In the genomic region with DNA sequence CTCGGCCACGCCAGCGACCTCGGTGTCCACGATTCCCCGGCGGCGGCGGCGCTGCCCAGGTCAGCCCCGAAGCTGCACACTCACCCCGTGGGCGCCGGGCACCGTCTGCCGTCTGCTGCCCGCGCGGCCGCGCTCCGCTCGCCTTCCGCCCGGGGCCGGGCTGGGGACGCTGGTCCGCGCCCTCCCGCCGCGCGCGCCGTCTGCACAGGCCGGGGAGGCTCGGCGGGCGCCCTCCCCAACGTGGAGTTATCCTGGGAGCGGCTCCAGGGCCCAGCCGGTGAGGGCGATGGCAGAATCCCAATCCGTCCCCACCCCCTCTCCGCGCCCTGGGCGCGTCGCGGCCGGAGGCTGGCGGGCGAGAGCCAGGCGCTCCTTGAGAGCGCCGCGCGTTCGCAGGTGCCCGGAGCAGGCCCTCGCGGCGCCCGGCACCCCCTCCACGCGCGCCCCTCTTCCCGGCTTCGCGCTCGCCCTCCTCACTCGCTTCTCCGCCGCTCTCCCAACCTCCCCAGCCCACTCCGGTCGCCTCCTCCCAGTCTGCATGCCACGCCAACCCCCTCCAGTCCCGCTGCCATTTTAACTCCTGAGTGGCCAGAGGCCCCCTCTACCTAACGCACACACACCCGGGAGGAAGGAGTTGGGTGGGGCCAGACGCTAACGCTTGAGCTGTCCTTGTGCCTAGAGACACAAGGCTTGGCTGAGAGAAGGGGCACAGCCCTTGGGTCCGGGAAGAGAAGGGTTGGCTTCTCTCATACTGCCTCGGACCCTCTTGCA, we compare ENCODE assay signal across 8 cellular contexts. TPM values are rescaled to one million over a fixed set of nuclear protein-coding genes. Genes with fewer than 3 reads are reported as not detected.
DNase-seq lines count a peak whose midpoint lies in the region; ATAC-seq and TF ChIP-seq lines count a peak whose summit lies in the region.

A gene (minus strand): TSS at position 503 of the 771 bp plus-strand sequence. CDS start 65,746 bp downstream, outside the sequence.

- POLR2A ChIA-PET in A673 (lab: Charles Lee; ENCODE audit: low non-redundant PET): no interaction called here

- DNase-seq in A673 (ENCODE audit: low spot score) (no peak), caudate nucleus (lab: John Stamatoyannopoulos, UW) (peak in 18 of 61 donors; percentile 21 to 67 (median 46)), medulla oblongata (ENCODE audit: extremely low spot score) (peak; percentile 23), tibial artery (peak in 1 of 2 donors; percentile 55)
- no peak for DNase-seq in activated CD4-positive, CD25-positive, alpha-beta regulatory T cell treated with anti-CD3 and anti-CD28 coated beads, Interleukin-2, amount 50 U/mL, for 72 hours
- DNase-seq in effector CD4-positive, alpha-beta T cell: no peak

- H3K4me3 ChIP-seq in A673 (ENCODE audit: low read depth, low read length, poor library complexity, severe bottlenecking) (peak within 1 kb of the TSS; percentile 21), HUES6 (ENCODE audit: low read depth, low read length) (peak within 1 kb of the TSS; percentile 90), tibial artery (peak within 1 kb of the TSS; percentile 29 to 48)

- CTCF ChIA-PET in A673 (lab: Charles Lee): interaction anchor here (0.5 kb wide), 1 partner anchor 1976 kb away, joined by 3 read pairs; no protein-coding TSS in a partner anchor

- no peaks in the 10 kb centered on the region for H3K4me1 ChIP-seq in A673 (ENCODE audit: insufficient read depth, low read length, poor library complexity, severe bottlenecking)
- H3K4me1 ChIP-seq in HUES6 (ENCODE audit: control insufficient read depth, insufficient read depth, low read length): peaks cover 24% of the 10 kb centered on the region
- H3K4me1 ChIP-seq in tibial artery: peaks cover 0 to 26% (median 13%) of the 10 kb centered on the region in 4 donors

- peak within 1 kb of the TSS; percentile 88 for H3K9ac ChIP-seq in HUES6 (ENCODE audit: low read length)

- no TSS peak for BruUV-seq in A673 (replicated peaks; lab: Mats Ljungman, UMichigan)

- H3K9me3 ChIP-seq in A673 (ENCODE audit: low read depth, low read length, poor library complexity, severe bottlenecking): no peaks in the 10 kb centered on the region
- H3K9me3 ChIP-seq in HUES6 (ENCODE audit: control insufficient read depth, insufficient read depth, low read depth, low read length): no peaks in the 10 kb centered on the region
- no peaks in the 10 kb centered on the region for H3K9me3 ChIP-seq in tibial artery

- H3K27me3 ChIP-seq in A673 (replicated peaks; ENCODE audit: insufficient read depth, low read depth, low read length, poor library complexity) (peaks cover 56% of the 10 kb centered on the region), HUES6 (ENCODE audit: control insufficient read depth, insufficient read depth, low read length) (peaks cover 61% of the 10 kb centered on the region), tibial artery (peaks cover 0 to 35% of the 10 kb centered on the region in 2 donors)

- no peaks in the 10 kb centered on the region for H3K36me3 ChIP-seq in A673 (ENCODE audit: insufficient read depth, low read length, poor library complexity, severe bottlenecking)
- no peaks in the 10 kb centered on the region for H3K36me3 ChIP-seq in HUES6 (ENCODE audit: control insufficient read depth, insufficient read depth, low read length)
- no peaks in the 10 kb centered on the region for H3K36me3 ChIP-seq in tibial artery

- no peak for TF ChIP-seq CTCF in A673 (conservative IDR thresholded peaks at IDR 0.05; ENCODE audit: low read depth, low read length)
- TF ChIP-seq CTCF in tibial artery (IDR thresholded peaks at IDR 0.05): no peak

- H3K27ac ChIP-seq in A673 (ENCODE audit: low read depth, low read length, poor library complexity, severe bottlenecking) (no peak within 1 kb of the TSS), HUES6 (ENCODE audit: low read depth, low read length) (no peak within 1 kb of the TSS; the same call in 1 of the 2 replicates), caudate nucleus (ENCODE audit: low read depth, low read length) (peak within 1 kb of the TSS; percentile 70), tibial artery (no peak within 1 kb of the TSS)

- intact Hi-C loops in A673 (cut with micrococcal nuclease; ENCODE audit: unreplicated experiment): no loop called here
- intact Hi-C loops in tibial artery (cut with DNase I; ENCODE audit: low total_unique reads): no loop called here

- ATAC-seq in HG02798 (IDR thresholded peaks at IDR 0.05; ENCODE audit: poor library complexity, unreplicated experiment): no peak

RNA-seq across cellular contexts. Expression of the gene that starts here (rescaled TPM):
- total RNA-seq in A673 (2021): not detected in 2 replicates

Comparison
In these comparisons a context has a peak if more than half of its experiments do, and no peak if none do; other contexts are left out.
1. H3K4me3 ChIP-seq: peak in every context shown above with its lines; median percentile 90 in HUES6; 38 in tibial artery; 21 in A673.